Comparison of ENCODE assay signal across 16 cellular contexts in genomic region chr3:62493116-62493801, GRCh38.
DNase-seq lines count a peak whose midpoint lies in the region; ATAC-seq and TF ChIP-seq lines count a peak whose summit lies in the region.
"Had no signal": no experiment of that assay in that cellular context is flagged by ENCODE, and none has a peak within 500 bp of the region (broad histone marks: within the 10 kb centered on the region; RNA-seq: fewer than 3 reads in every experiment).

No MANE protein-coding gene starts in this region.

- H3K27me3 ChIP-seq in BE2C (no peaks in the 10 kb centered on the region), H7 (ENCODE audit: control insufficient read depth, insufficient read depth, low read length) (no peaks in the 10 kb centered on the region)

- TF ChIP-seq CTCF in BE2C (IDR thresholded peaks at IDR 0.05; ENCODE audit: low read depth, low read length) = peak; percentile 58
- peak; percentile 23; the same call in 1 of the 2 replicates for TF ChIP-seq CTCF in WTC11 (IDR thresholded peaks at IDR 0.05)

- no peaks in the 10 kb centered on the region for H3K4me1 ChIP-seq in BE2C
- H3K4me1 ChIP-seq: psoas muscle had no signal

- POLR2A ChIA-PET in WTC11 (lab: Charles Lee) = interaction anchor here (1.0 kb wide), 1 partner anchor 9 kb away, joined by 3 read pairs; no protein-coding TSS in a partner anchor
- POLR2A ChIA-PET in activated CD4-positive, alpha-beta memory T cell treated with anti-CD3 and anti-CD28 coated beads, Interleukin-2, amount 10 ng/mL, durations not matched to agents 7 days and 5 days (lab: Charles Lee) = no interaction called here

- H3K27me3 Mint-ChIP-seq in WTC11 (ENCODE audit: low read depth) = no peaks in the 10 kb centered on the region
- no peaks in the 10 kb centered on the region for H3K27me3 Mint-ChIP-seq in activated CD4-positive, alpha-beta memory T cell treated with anti-CD3 and anti-CD28 coated beads, Interleukin-2, amount 10 ng/mL, durations not matched to agents 7 days and 5 days
- H3K27me3 Mint-ChIP-seq: stimulated activated naive CD8-positive, alpha-beta T cell treated with anti-CD3 and anti-CD28 coated beads, Interleukin-15, Interleukin-2, amounts not matched to agents 100 ng/mL and 50 ng/mL, for 24 hours had no signal

- no peak overlapping the region for H3K4me3 ChIP-seq in BE2C (ENCODE audit: low read depth, low read length)
- H3K4me3 ChIP-seq in H7 (ENCODE audit: insufficient read depth, low read depth, low read length) = no peak overlapping the region
- H3K4me3 ChIP-seq: psoas muscle had no signal

- DNase-seq in BE2C (no peak), H7 (peak; percentile 50), WTC11 (ENCODE audit: low spot score) (no peak), iPS-NIHi11 (ENCODE audit: low spot score) (peak; percentile 16), EL (no peak)
- DNase-seq in activated CD4-positive, alpha-beta memory T cell treated with anti-CD3 and anti-CD28 coated beads, Interleukin-2, amount 10 ng/mL, durations not matched to agents 7 days and 5 days = no peak
- DNase-seq: activated CD4-positive, alpha-beta T cell treated with anti-CD3 and anti-CD28 coated beads for 1 hour; activated T-cell treated with anti-CD3 and anti-CD28 coated beads, Interleukin-2, amount 50 U/mL, for 4 hours; aorta; NCI-H1417; NCI-H69; psoas muscle; stimulated activated CD4-positive, alpha-beta T cell treated with anti-CD3 and anti-CD28 coated beads, Interleukin-4, amount 100 ng/mL, for 4 hours had no signal

- H3K4me3 Mint-ChIP-seq in WTC11 = no peak overlapping the region
- H3K4me3 Mint-ChIP-seq in activated CD4-positive, alpha-beta memory T cell treated with anti-CD3 and anti-CD28 coated beads, Interleukin-2, amount 10 ng/mL, durations not matched to agents 7 days and 5 days = no peak overlapping the region
- H3K4me3 Mint-ChIP-seq: activated T-cell treated with anti-CD3 and anti-CD28 coated beads, Interleukin-2, amount 50 U/mL, for 4 hours; stimulated activated naive CD8-positive, alpha-beta T cell treated with anti-CD3 and anti-CD28 coated beads, Interleukin-15, Interleukin-2, amounts not matched to agents 100 ng/mL and 50 ng/mL, for 24 hours had no signal

- H3K27ac Mint-ChIP-seq in WTC11 = no peak overlapping the region
- no peak overlapping the region for H3K27ac Mint-ChIP-seq in activated CD4-positive, alpha-beta memory T cell treated with anti-CD3 and anti-CD28 coated beads, Interleukin-2, amount 10 ng/mL, durations not matched to agents 7 days and 5 days
- H3K27ac Mint-ChIP-seq: stimulated activated naive CD8-positive, alpha-beta T cell treated with anti-CD3 and anti-CD28 coated beads, Interleukin-15, Interleukin-2, amounts not matched to agents 100 ng/mL and 50 ng/mL, for 24 hours had no signal

- ATAC-seq in WTC11 = no peak
- no peak for ATAC-seq in GM18909 (IDR thresholded peaks at IDR 0.05; ENCODE audit: poor library complexity, unreplicated experiment)
- no peak for ATAC-seq in HG02884 (IDR thresholded peaks at IDR 0.05; ENCODE audit: unreplicated experiment)
- ATAC-seq: activated T-cell treated with anti-CD3 and anti-CD28 coated beads, Interleukin-2, amount 50 U/mL, for 4 hours; psoas muscle had no signal

- no peaks in the 10 kb centered on the region for H3K9me3 Mint-ChIP-seq in WTC11
- H3K9me3 Mint-ChIP-seq in activated CD4-positive, alpha-beta memory T cell treated with anti-CD3 and anti-CD28 coated beads, Interleukin-2, amount 10 ng/mL, durations not matched to agents 7 days and 5 days = no peaks in the 10 kb centered on the region
- H3K9me3 Mint-ChIP-seq: activated T-cell treated with anti-CD3 and anti-CD28 coated beads, Interleukin-2, amount 50 U/mL, for 4 hours; stimulated activated naive CD8-positive, alpha-beta T cell treated with anti-CD3 and anti-CD28 coated beads, Interleukin-15, Interleukin-2, amounts not matched to agents 100 ng/mL and 50 ng/mL, for 24 hours had no signal

- no peaks in the 10 kb centered on the region for H3K4me1 Mint-ChIP-seq in WTC11
- H3K4me1 Mint-ChIP-seq in activated CD4-positive, alpha-beta memory T cell treated with anti-CD3 and anti-CD28 coated beads, Interleukin-2, amount 10 ng/mL, durations not matched to agents 7 days and 5 days = no peaks in the 10 kb centered on the region

- no peaks in the 10 kb centered on the region for H3K9me3 ChIP-seq in BE2C
- H3K9me3 ChIP-seq: psoas muscle had no signal

- H3K36me3 ChIP-seq in BE2C (no peaks in the 10 kb centered on the region), H7 (replicated peaks; ENCODE audit: control insufficient read depth, insufficient read depth, low read length) (no peaks in the 10 kb centered on the region)

- CTCF ChIA-PET in WTC11 (lab: Charles Lee) = interaction anchor here (0.6 to 1.4 kb wide), 20 partner anchors 8 to 124 kb away, joined by 3 to 14 read pairs (median 4); no protein-coding TSS in a partner anchor
- CTCF ChIA-PET in activated CD4-positive, alpha-beta memory T cell treated with anti-CD3 and anti-CD28 coated beads, Interleukin-2, amount 10 ng/mL, durations not matched to agents 7 days and 5 days (lab: Charles Lee) = no interaction called here

- no peaks in the 10 kb centered on the region for H3K36me3 Mint-ChIP-seq in WTC11
- no peaks in the 10 kb centered on the region for H3K36me3 Mint-ChIP-seq in activated CD4-positive, alpha-beta memory T cell treated with anti-CD3 and anti-CD28 coated beads, Interleukin-2, amount 10 ng/mL, durations not matched to agents 7 days and 5 days (ENCODE audit: low read depth)

TF ChIP-seq in WTC11, 78 proteins besides CTCF, POLR2A, EP300 and RAD21 (continues in another document):
- no peak for TF ChIP-seq GTF2I (CRISPR knock-in tag; conservative IDR thresholded peaks at IDR 0.05)
- no peak for TF ChIP-seq ZNF532 (CRISPR knock-in tag; IDR thresholded peaks at IDR 0.05; ENCODE audit: borderline replicate concordance)
- TF ChIP-seq CBFB (CRISPR knock-in tag; IDR thresholded peaks at IDR 0.05; ENCODE audit: low read depth) = no peak
- TF ChIP-seq GRHL2 (CRISPR knock-in tag; IDR thresholded peaks at IDR 0.05; ENCODE audit: insufficient replicate concordance, severe bottlenecking) = no peak
- no peak for TF ChIP-seq ERG (CRISPR knock-in tag; IDR thresholded peaks at IDR 0.05)
- TF ChIP-seq, protein P1, sequence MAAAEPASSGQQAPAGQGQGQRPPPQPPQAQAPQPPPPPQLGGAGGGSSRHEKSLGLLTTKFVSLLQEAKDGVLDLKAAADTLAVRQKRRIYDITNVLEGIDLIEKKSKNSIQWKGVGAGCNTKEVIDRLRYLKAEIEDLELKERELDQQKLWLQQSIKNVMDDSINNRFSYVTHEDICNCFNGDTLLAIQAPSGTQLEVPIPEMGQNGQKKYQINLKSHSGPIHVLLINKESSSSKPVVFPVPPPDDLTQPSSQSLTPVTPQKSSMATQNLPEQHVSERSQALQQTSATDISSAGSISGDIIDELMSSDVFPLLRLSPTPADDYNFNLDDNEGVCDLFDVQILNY (CRISPR knock-in tag; IDR thresholded peaks at IDR 0.05) = no peak
- TF ChIP-seq NR3C1 (CRISPR knock-in tag; conservative IDR thresholded peaks at IDR 0.05; ENCODE audit: low read depth) = no peak
- TF ChIP-seq NR2C2 (CRISPR knock-in tag; IDR thresholded peaks at IDR 0.05) = no peak

Comparison
In these comparisons a context has a peak if more than half of its experiments do, and no peak if none do; other contexts are left out.
1. DNase-seq: peak in H7 (single experiment) and iPS-NIHi11 (single experiment); none in BE2C (single experiment), WTC11 (single experiment), activated CD4-positive, alpha-beta memory T cell treated with anti-CD3 and anti-CD28 coated beads, Interleukin-2, amount 10 ng/mL, durations not matched to agents 7 days and 5 days (single experiment) and EL (single experiment).